In the genomic region with DNA sequence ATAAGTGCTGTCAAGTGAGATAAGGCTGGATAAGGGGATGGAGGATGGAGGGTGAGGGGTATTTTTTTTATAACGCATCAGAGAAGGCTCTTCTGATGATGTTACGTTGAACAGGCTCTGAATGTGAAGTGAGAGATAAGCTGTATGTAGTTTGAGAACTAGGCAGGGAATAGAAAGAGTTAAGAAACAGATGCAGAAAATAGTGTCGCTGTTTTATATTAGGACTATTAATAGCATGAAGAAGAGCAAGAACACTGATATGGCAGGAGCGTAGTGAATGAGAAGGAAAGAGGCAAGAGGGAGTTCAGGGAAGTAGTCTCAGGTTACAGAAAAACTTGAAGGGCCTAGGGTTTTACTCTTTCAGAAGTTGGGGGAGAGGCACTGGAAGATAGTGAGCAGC, we compare ENCODE assay signal across 1 cellular context.
TF ChIP-seq lines count a peak whose summit lies in the region.

No MANE protein-coding gene starts in this region.

TF ChIP-seq in IMR-90, 13 proteins besides CTCF, POLR2A, EP300 and RAD21:
- TF ChIP-seq RCOR1 (IDR thresholded peaks at IDR 0.05; ENCODE audit: insufficient replicate concordance, low read length) (no peak), FOS (IDR thresholded peaks at IDR 0.05; ENCODE audit: low read depth, low read length) (no peak), SMC3 (IDR thresholded peaks at IDR 0.05; ENCODE audit: low read depth, low read length) (no peak), MAFK (IDR thresholded peaks at IDR 0.05; ENCODE audit: low read depth, low read length) (no peak), NFE2L2 (IDR thresholded peaks at IDR 0.05; ENCODE audit: low read depth, low read length) (no peak), BHLHE40 (IDR thresholded peaks at IDR 0.05; ENCODE audit: low read depth, low read length) (no peak), CEBPB (IDR thresholded peaks at IDR 0.05; ENCODE audit: low read depth, low read length) (no peak), CHD1 (IDR thresholded peaks at IDR 0.05; ENCODE audit: low read depth, low read length) (no peak), MAZ (IDR thresholded peaks at IDR 0.05; ENCODE audit: borderline replicate concordance, low read depth, low read length) (no peak), RFX5 (IDR thresholded peaks at IDR 0.05; ENCODE audit: low read depth, low read length) (no peak), MXI1 (IDR thresholded peaks at IDR 0.05; ENCODE audit: borderline replicate concordance, low read depth, low read length) (no peak)
- TF ChIP-seq, protein P1, sequence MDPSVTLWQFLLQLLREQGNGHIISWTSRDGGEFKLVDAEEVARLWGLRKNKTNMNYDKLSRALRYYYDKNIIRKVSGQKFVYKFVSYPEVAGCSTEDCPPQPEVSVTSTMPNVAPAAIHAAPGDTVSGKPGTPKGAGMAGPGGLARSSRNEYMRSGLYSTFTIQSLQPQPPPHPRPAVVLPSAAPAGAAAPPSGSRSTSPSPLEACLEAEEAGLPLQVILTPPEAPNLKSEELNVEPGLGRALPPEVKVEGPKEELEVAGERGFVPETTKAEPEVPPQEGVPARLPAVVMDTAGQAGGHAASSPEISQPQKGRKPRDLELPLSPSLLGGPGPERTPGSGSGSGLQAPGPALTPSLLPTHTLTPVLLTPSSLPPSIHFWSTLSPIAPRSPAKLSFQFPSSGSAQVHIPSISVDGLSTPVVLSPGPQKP (IDR thresholded peaks at IDR 0.05; ENCODE audit: borderline replicate concordance, low read depth, low read length): no peak
- TF ChIP-seq, protein P2, sequence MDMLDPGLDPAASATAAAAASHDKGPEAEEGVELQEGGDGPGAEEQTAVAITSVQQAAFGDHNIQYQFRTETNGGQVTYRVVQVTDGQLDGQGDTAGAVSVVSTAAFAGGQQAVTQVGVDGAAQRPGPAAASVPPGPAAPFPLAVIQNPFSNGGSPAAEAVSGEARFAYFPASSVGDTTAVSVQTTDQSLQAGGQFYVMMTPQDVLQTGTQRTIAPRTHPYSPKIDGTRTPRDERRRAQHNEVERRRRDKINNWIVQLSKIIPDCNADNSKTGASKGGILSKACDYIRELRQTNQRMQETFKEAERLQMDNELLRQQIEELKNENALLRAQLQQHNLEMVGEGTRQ (IDR thresholded peaks at IDR 0.05; ENCODE audit: low read depth, low read length): no peak
